ENCODE assay signal across 9 cellular contexts in genomic region chr5:154477382-154478223, GRCh38. TPM values are rescaled to one million over a fixed set of nuclear protein-coding genes. Genes with fewer than 3 reads are reported as not detected.
DNase-seq lines count a peak whose midpoint lies in the region; ATAC-seq, FAIRE-seq and TF ChIP-seq lines count a peak whose summit lies in the region.
"Had no signal": no experiment of that assay in that cellular context is flagged by ENCODE, and none has a peak within 500 bp of the region (broad histone marks: within the 10 kb centered on the region; RNA-seq: fewer than 3 reads in every experiment).

No MANE protein-coding gene starts in this region.

- H3K27me3 Mint-ChIP-seq in activated T-cell treated with anti-CD3 and anti-CD28 coated beads, Interleukin-2, amount 50 U/mL, for 24 hours = peaks cover 95% of the 10 kb centered on the region

- H3K36me3 Mint-ChIP-seq in activated T-cell treated with anti-CD3 and anti-CD28 coated beads, Interleukin-2, amount 50 U/mL, for 24 hours (ENCODE audit: low read depth) = no peaks in the 10 kb centered on the region

- peak overlapping the region; percentile 8 for H3K4me3 ChIP-seq in bronchial epithelial cell (ENCODE audit: low read depth, low read length)
- peak overlapping the region; percentile 38 for H3K4me3 ChIP-seq in lower lobe of right lung
- H3K4me3 ChIP-seq in upper lobe of left lung = peak overlapping the region in 3 of 4 donors; percentile 7 to 36 (median 30)

- no peak overlapping the region for H3K27ac Mint-ChIP-seq in activated T-cell treated with anti-CD3 and anti-CD28 coated beads, Interleukin-2, amount 50 U/mL, for 24 hours

- H3K4me1 ChIP-seq in lower lobe of right lung (peaks cover 76% of the 10 kb centered on the region), upper lobe of left lung (peaks cover 44 to 70% (median 58%) of the 10 kb centered on the region in 4 donors)

- H3K9me3 Mint-ChIP-seq in activated T-cell treated with anti-CD3 and anti-CD28 coated beads, Interleukin-2, amount 50 U/mL, for 24 hours = no peaks in the 10 kb centered on the region

- DNase-seq in activated T-cell treated with anti-CD3 and anti-CD28 coated beads, Interleukin-2, amount 50 U/mL, for 24 hours = peak; percentile 49
- DNase-seq in activated T-cell treated with anti-CD3 and anti-CD28 coated beads for 4 hours = no peak
- no peak for DNase-seq in bronchial epithelial cell (ENCODE audit: low read depth)
- no peak for DNase-seq in lower lobe of right lung
- peak in 1 of 2 donors; percentile 86 for DNase-seq in upper lobe of left lung
- no peak for DNase-seq in occipital lobe (lab: John Stamatoyannopoulos, UW)

- TF ChIP-seq EP300 in upper lobe of left lung (IDR thresholded peaks at IDR 0.05) = no peak

- peak; percentile 7 for FAIRE-seq in bronchial epithelial cell (lab: Jason Lieb, UNC)

- H3K9me3 ChIP-seq in lower lobe of right lung = no peaks in the 10 kb centered on the region
- H3K9me3 ChIP-seq in upper lobe of left lung = no peaks in the 10 kb centered on the region

- H3K27ac ChIP-seq in lower lobe of right lung = no peak overlapping the region
- H3K27ac ChIP-seq in upper lobe of left lung = no peak overlapping the region

- ATAC-seq in lower lobe of right lung (peak; percentile 16 to 57), upper lobe of left lung (ENCODE audit: low FRiP score in 2 of 2) (peak in 1 of 2 donors; percentile 55), HG03520 (IDR thresholded peaks at IDR 0.05; ENCODE audit: unreplicated experiment) (no peak), HG02973 (IDR thresholded peaks at IDR 0.05; ENCODE audit: unreplicated experiment) (no peak)

- H3K36me3 ChIP-seq in bronchial epithelial cell (ENCODE audit: control insufficient read depth, insufficient read depth, low read length) (no peaks in the 10 kb centered on the region), lower lobe of right lung (no peaks in the 10 kb centered on the region), upper lobe of left lung (no peaks in the 10 kb centered on the region)

- no peak for TF ChIP-seq CTCF in bronchial epithelial cell (IDR thresholded peaks at IDR 0.05; ENCODE audit: insufficient read depth, low read length, severe bottlenecking)
- TF ChIP-seq CTCF in lower lobe of right lung (IDR thresholded peaks at IDR 0.05) = no peak
- no peak for TF ChIP-seq CTCF in upper lobe of left lung (IDR thresholded peaks at IDR 0.05)

- peaks cover 65% of the 10 kb centered on the region for H3K4me1 Mint-ChIP-seq in activated T-cell treated with anti-CD3 and anti-CD28 coated beads, Interleukin-2, amount 50 U/mL, for 24 hours (ENCODE audit: low read depth)

- no peak overlapping the region for H3K4me3 Mint-ChIP-seq in activated T-cell treated with anti-CD3 and anti-CD28 coated beads, Interleukin-2, amount 50 U/mL, for 24 hours

- intact Hi-C loops in lower lobe of right lung (cut with DNase I) = no loop called here

- peaks cover 93% of the 10 kb centered on the region for H3K27me3 ChIP-seq in bronchial epithelial cell (ENCODE audit: control insufficient read depth, insufficient read depth, low read length)
- H3K27me3 ChIP-seq in lower lobe of right lung (ENCODE audit: low read depth) = peaks cover 100% of the 10 kb centered on the region
- H3K27me3 ChIP-seq in upper lobe of left lung = peaks cover 0 to 100% (median 80%) of the 10 kb centered on the region in 4 donors

- no peak for TF ChIP-seq POLR2A in upper lobe of left lung (IDR thresholded peaks at IDR 0.05)

- 5 to 7% methylated on average over 3 to 22 of the region's 68 CpGs for WGBS in upper lobe of left lung, 2 donors

RNA-seq across cellular contexts. Expression of gene HAND1, which starts 0.4 kb away (rescaled TPM):
- total RNA-seq in bronchial epithelial cell (not detected in 2 replicates), lower lobe of right lung (0.21 TPM), upper lobe of left lung (1 to 10 TPM in 1 of 6 donors, not detected in 5; 1.7 TPM), occipital lobe (not detected)
- total RNA-seq: renal cortical epithelial cell had no signal

RNA-seq across cellular contexts. Expression of gene SAP30L, which starts 31.8 kb away (rescaled TPM):
- total RNA-seq in bronchial epithelial cell = 32.4 and 34.7 TPM in 2 replicates
- total RNA-seq in lower lobe of right lung = 43.2 TPM
- 10 to 100 TPM; 34.0 to 52.8 (median 37.8) TPM for total RNA-seq in upper lobe of left lung
- 25.4 TPM for total RNA-seq in occipital lobe

Comparison
In these comparisons a context has a peak if more than half of its experiments do, and no peak if none do; other contexts are left out.
1. ATAC-seq: peak in lower lobe of right lung (2 of 2); none in HG03520 (single experiment) and HG02973 (single experiment).
2. Peak in every context shown above with its lines, with median percentiles within 50 percentile points of each other: H3K4me3 ChIP-seq.